1 cellular context compared by ENCODE assay signal in genomic region chr1:155844860-155845259, GRCh38.
TF ChIP-seq lines count a peak whose summit lies in the region.

No MANE protein-coding gene starts in this region.

TF ChIP-seq in WTC11, 78 proteins besides CTCF, POLR2A, EP300 and RAD21 (continued from another document):
- TF ChIP-seq, protein P1, sequence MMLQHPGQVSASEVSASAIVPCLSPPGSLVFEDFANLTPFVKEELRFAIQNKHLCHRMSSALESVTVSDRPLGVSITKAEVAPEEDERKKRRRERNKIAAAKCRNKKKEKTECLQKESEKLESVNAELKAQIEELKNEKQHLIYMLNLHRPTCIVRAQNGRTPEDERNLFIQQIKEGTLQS (CRISPR knock-in tag; conservative IDR thresholded peaks at IDR 0.05) = no peak
- TF ChIP-seq PRRX2 (CRISPR knock-in tag; IDR thresholded peaks at IDR 0.05) = no peak
- TF ChIP-seq ZNF671 (CRISPR knock-in tag; IDR thresholded peaks at IDR 0.05) = no peak
- TF ChIP-seq, protein P2, sequence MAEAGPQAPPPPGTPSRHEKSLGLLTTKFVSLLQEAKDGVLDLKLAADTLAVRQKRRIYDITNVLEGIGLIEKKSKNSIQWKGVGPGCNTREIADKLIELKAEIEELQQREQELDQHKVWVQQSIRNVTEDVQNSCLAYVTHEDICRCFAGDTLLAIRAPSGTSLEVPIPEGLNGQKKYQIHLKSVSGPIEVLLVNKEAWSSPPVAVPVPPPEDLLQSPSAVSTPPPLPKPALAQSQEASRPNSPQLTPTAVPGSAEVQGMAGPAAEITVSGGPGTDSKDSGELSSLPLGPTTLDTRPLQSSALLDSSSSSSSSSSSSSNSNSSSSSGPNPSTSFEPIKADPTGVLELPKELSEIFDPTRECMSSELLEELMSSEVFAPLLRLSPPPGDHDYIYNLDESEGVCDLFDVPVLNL (CRISPR knock-in tag; IDR thresholded peaks at IDR 0.05; ENCODE audit: borderline replicate concordance, low read depth) = no peak
- no peak for TF ChIP-seq AFF4 (CRISPR knock-in tag; IDR thresholded peaks at IDR 0.05; ENCODE audit: borderline replicate concordance)
- no peak for TF ChIP-seq ESRRA (CRISPR knock-in tag; IDR thresholded peaks at IDR 0.05; ENCODE audit: borderline replicate concordance)
- TF ChIP-seq, protein P3, sequence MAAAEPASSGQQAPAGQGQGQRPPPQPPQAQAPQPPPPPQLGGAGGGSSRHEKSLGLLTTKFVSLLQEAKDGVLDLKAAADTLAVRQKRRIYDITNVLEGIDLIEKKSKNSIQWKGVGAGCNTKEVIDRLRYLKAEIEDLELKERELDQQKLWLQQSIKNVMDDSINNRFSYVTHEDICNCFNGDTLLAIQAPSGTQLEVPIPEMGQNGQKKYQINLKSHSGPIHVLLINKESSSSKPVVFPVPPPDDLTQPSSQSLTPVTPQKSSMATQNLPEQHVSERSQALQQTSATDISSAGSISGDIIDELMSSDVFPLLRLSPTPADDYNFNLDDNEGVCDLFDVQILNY (CRISPR knock-in tag; IDR thresholded peaks at IDR 0.05) = no peak
- TF ChIP-seq ATF6 (CRISPR knock-in tag; IDR thresholded peaks at IDR 0.05) = no peak
- TF ChIP-seq FOXP4 (CRISPR knock-in tag; IDR thresholded peaks at IDR 0.05) = no peak
- no peak for TF ChIP-seq TEAD4 (CRISPR knock-in tag; IDR thresholded peaks at IDR 0.05)
- no peak for TF ChIP-seq SP1 (CRISPR knock-in tag; conservative IDR thresholded peaks at IDR 0.05)
